8 cellular contexts compared by ENCODE assay signal in genomic region chr18:72704202-72704601, GRCh38.
"Had no signal": no experiment of that assay in that cellular context is flagged by ENCODE, and none has a peak within 500 bp of the region (broad histone marks: within the 10 kb centered on the region; RNA-seq: fewer than 3 reads in every experiment).

No MANE protein-coding gene starts in this region.

- H3K4me3 ChIP-seq: K562 had no signal

- DNase-seq: GOT3, H9, HCEC 1CT, IMR-90, KG1 had no signal

- H3K9me3 Mint-ChIP-seq: H9 had no signal

- ATAC-seq: K562 had no signal

- H3K4me3 Mint-ChIP-seq: H9 had no signal

- FAIRE-seq: H54, HTR-8/SVneo, K562 had no signal

- H3K4me1 Mint-ChIP-seq: H9 had no signal
